ENCODE assay signal across 18 cellular contexts in genomic region chr2:120210234-120210781, GRCh38. TPM values are rescaled to one million over a fixed set of nuclear protein-coding genes. Genes with fewer than 3 reads are reported as not detected.
DNase-seq lines count a peak whose midpoint lies in the region; ATAC-seq lines count a peak whose summit lies in the region.
"Had no signal": no experiment of that assay in that cellular context is flagged by ENCODE, and none has a peak within 500 bp of the region (broad histone marks: within the 10 kb centered on the region; RNA-seq: fewer than 3 reads in every experiment).

No MANE protein-coding gene starts in this region.

- H3K4me3 Mint-ChIP-seq in activated CD4-positive, alpha-beta T cell treated with anti-CD3 and anti-CD28 coated beads, Interleukin-2, amount 10 ng/mL, durations not matched to agents 24 days and 14 days: peak overlapping the region; percentile 39
- H3K4me3 Mint-ChIP-seq: neural progenitor cell, type B pancreatic cell had no signal

- no peaks in the 10 kb centered on the region for H3K36me3 ChIP-seq in H7 (replicated peaks; ENCODE audit: control insufficient read depth, insufficient read depth, low read length)
- H3K36me3 ChIP-seq: adrenal gland, neural progenitor cell had no signal

- no peaks in the 10 kb centered on the region for H3K9me3 Mint-ChIP-seq in activated CD4-positive, alpha-beta T cell treated with anti-CD3 and anti-CD28 coated beads, Interleukin-2, amount 10 ng/mL, durations not matched to agents 24 days and 14 days
- H3K9me3 Mint-ChIP-seq: neural progenitor cell, type B pancreatic cell had no signal

- DNase-seq in activated CD4-positive, alpha-beta T cell treated with anti-CD3 and anti-CD28 coated beads, Interleukin-2, amount 10 ng/mL, durations not matched to agents 24 days and 14 days: peak; percentile 75
- no peak for DNase-seq in activated CD4-positive, alpha-beta T cell treated with anti-CD3 and anti-CD28 coated beads for 4 hours
- DNase-seq in H7: peak; percentile 18
- peak; percentile 15 for DNase-seq in dermis blood vessel endothelial cell
- DNase-seq in posterior vena cava (ENCODE audit: low spot score): peak; percentile 72
- no peak for DNase-seq in NCI-H524 (lab: John Stamatoyannopoulos, UW)
- no peak for DNase-seq in NCI-H2227 (lab: John Stamatoyannopoulos, UW; ENCODE audit: unreplicated experiment)
- DNase-seq: 8988T; activated CD8-positive, alpha-beta memory T cell treated with anti-CD3 and anti-CD28 coated beads, Interleukin-2, amount 50 U/mL, for 48 hours; adrenal gland; central memory CD4-positive, alpha-beta T cell; DND-41; retina; stimulated activated naive CD4-positive, alpha-beta T cell; SW 1271 had no signal

- peaks cover 3% of the 10 kb centered on the region for H3K36me3 Mint-ChIP-seq in activated CD4-positive, alpha-beta T cell treated with anti-CD3 and anti-CD28 coated beads, Interleukin-2, amount 10 ng/mL, durations not matched to agents 24 days and 14 days (ENCODE audit: low read depth)
- H3K36me3 Mint-ChIP-seq: neural progenitor cell, type B pancreatic cell had no signal

- H3K27ac Mint-ChIP-seq in activated CD4-positive, alpha-beta T cell treated with anti-CD3 and anti-CD28 coated beads, Interleukin-2, amount 10 ng/mL, durations not matched to agents 24 days and 14 days: peak overlapping the region; percentile 42
- H3K27ac Mint-ChIP-seq: neural progenitor cell, type B pancreatic cell had no signal

- H3K27me3 ChIP-seq in H7 (ENCODE audit: control insufficient read depth, insufficient read depth, low read length): no peaks in the 10 kb centered on the region
- H3K27me3 ChIP-seq: adrenal gland, neural progenitor cell had no signal

- H3K4me1 Mint-ChIP-seq in activated CD4-positive, alpha-beta T cell treated with anti-CD3 and anti-CD28 coated beads, Interleukin-2, amount 10 ng/mL, durations not matched to agents 24 days and 14 days: peaks cover 16% of the 10 kb centered on the region

- no peaks in the 10 kb centered on the region for H3K27me3 Mint-ChIP-seq in activated CD4-positive, alpha-beta T cell treated with anti-CD3 and anti-CD28 coated beads, Interleukin-2, amount 10 ng/mL, durations not matched to agents 24 days and 14 days
- H3K27me3 Mint-ChIP-seq: type B pancreatic cell had no signal

- no peak for ATAC-seq in HG03108 (IDR thresholded peaks at IDR 0.05; ENCODE audit: unreplicated experiment)

- no peak overlapping the region for H3K4me3 ChIP-seq in H7 (ENCODE audit: insufficient read depth, low read depth, low read length)
- H3K4me3 ChIP-seq: adrenal gland, neural progenitor cell had no signal

- intact Hi-C loops in activated CD4-positive, alpha-beta T cell treated with anti-CD3 and anti-CD28 coated beads, Interleukin-2, amount 10 ng/mL, durations not matched to agents 24 days and 14 days (cut with micrococcal nuclease): no loop called here
- intact Hi-C loops in posterior vena cava (cut with DNase I): no loop called here

RNA-seq across cellular contexts. Expression of gene TMEM185B, which starts 12.9 kb away (rescaled TPM):
- 44.3 and 45.8 TPM in 2 replicates for total RNA-seq in activated CD4-positive, alpha-beta T cell treated with anti-CD3 and anti-CD28 coated beads, Interleukin-2, amount 10 ng/mL, durations not matched to agents 24 days and 14 days
- total RNA-seq in H7 (2014; rRNA removed; shearing (Covaris generic)): 6.7 and 9.9 TPM in 2 replicates
- total RNA-seq in dermis blood vessel endothelial cell (33.7 and 36.4 TPM in 2 replicates), posterior vena cava (10 to 100 TPM; 16.0 to 22.7 TPM)

RNA-seq across cellular contexts. Expression of gene RALB, which starts 42.3 kb away (rescaled TPM):
- total RNA-seq in activated CD4-positive, alpha-beta T cell treated with anti-CD3 and anti-CD28 coated beads, Interleukin-2, amount 10 ng/mL, durations not matched to agents 24 days and 14 days: 72.1 and 80.0 TPM in 2 replicates
- 11.1 and 13.5 TPM in 2 replicates for total RNA-seq in H7 (2014; rRNA removed; shearing (Covaris generic))
- total RNA-seq in dermis blood vessel endothelial cell: 235 and 269 TPM in 2 replicates
- 10 to 100 TPM; 42.5 to 55.0 TPM for total RNA-seq in posterior vena cava

Comparison
In these comparisons a context has a peak if more than half of its experiments do, and no peak if none do; other contexts are left out.
1. DNase-seq: peak in activated CD4-positive, alpha-beta T cell treated with anti-CD3 and anti-CD28 coated beads, Interleukin-2, amount 10 ng/mL, durations not matched to agents 24 days and 14 days (single experiment), H7 (single experiment), dermis blood vessel endothelial cell (single experiment) and posterior vena cava (single experiment); none in activated CD4-positive, alpha-beta T cell treated with anti-CD3 and anti-CD28 coated beads for 4 hours (0 of 2), NCI-H524 (0 of 2) and NCI-H2227 (single experiment).